In genomic region chr14:42323426-42323825, GRCh38 we compare ENCODE assay signal across 18 cellular contexts.
"Had no signal": no experiment of that assay in that cellular context is flagged by ENCODE, and none has a peak within 500 bp of the region (broad histone marks: within the 10 kb centered on the region; RNA-seq: fewer than 3 reads in every experiment).

No MANE protein-coding gene starts in this region.

- H3K27ac ChIP-seq: colonic mucosa, esophagus muscularis mucosa, tibial nerve had no signal

- DNase-seq: activated CD4-positive, alpha-beta T cell treated with anti-CD3 and anti-CD28 coated beads, Interleukin-2, amount 10 ng/mL, durations not matched to agents 7 days and 5 days; activated CD8-positive, alpha-beta memory T cell treated with anti-CD3 and anti-CD28 coated beads for 24 hours; activated naive CD4-positive, alpha-beta T cell; activated naive CD8-positive, alpha-beta T cell treated with anti-CD3 and anti-CD28 coated beads, Interleukin-2, amount 10 ng/mL, durations not matched to agents 7 days and 5 days; central memory CD4-positive, alpha-beta T cell; colonic mucosa; kidney glomerular epithelial cell; left ventricle myocardium superior; mesenchymal stem cell; nucleus accumbens; posterior cingulate gyrus; retina; stimulated activated CD4-positive, alpha-beta T cell treated with anti-CD3 and anti-CD28 coated beads, Interleukin-2, amount 100 ng/mL, for 48 hours; stimulated activated naive CD4-positive, alpha-beta T cell treated with Interleukin-2 at 50 U/mL for 16 hours; substantia nigra had no signal

- H3K9me3 ChIP-seq: colonic mucosa, esophagus muscularis mucosa, tibial nerve had no signal

- H3K27me3 ChIP-seq: colonic mucosa, esophagus muscularis mucosa, tibial nerve had no signal

- H3K36me3 ChIP-seq: colonic mucosa, esophagus muscularis mucosa, tibial nerve had no signal

- H3K4me1 ChIP-seq: colonic mucosa, esophagus muscularis mucosa, tibial nerve had no signal

- ATAC-seq: left ventricle myocardium superior; natural killer cell treated with Interleukin-12 subunit alpha and Interleukin-12 subunit beta and Interleukin-15 and Interleukin-18, amount 100 ng/mL, for 72 hours had no signal

- H3K4me3 ChIP-seq: colonic mucosa, esophagus muscularis mucosa, tibial nerve had no signal
